Comparison of ENCODE assay signal across 1 cellular context in genomic region chr21:44912158-44912473, GRCh38.
TF ChIP-seq lines count a peak whose summit lies in the region.

No MANE protein-coding gene starts in this region.

TF ChIP-seq in K562, 482 proteins besides CTCF, POLR2A, EP300 and RAD21 (continued from another document):
- TF ChIP-seq COPS2 (conservative IDR thresholded peaks at IDR 0.05) (no peak), CLOCK (CRISPR knock-in tag; IDR thresholded peaks at IDR 0.05; ENCODE audit: borderline replicate concordance) (no peak), HDAC8 (tag; IDR thresholded peaks at IDR 0.05) (no peak), CHD1 (IDR thresholded peaks at IDR 0.05; ENCODE audit: low read length) (no peak), ID3 (CRISPR knock-in tag; IDR thresholded peaks at IDR 0.05) (no peak), ID3 (tag; IDR thresholded peaks at IDR 0.05) (0 out of 2 replicates have a peak, but pooled peaks have one; percentile 5), SNRNP70 (optimal IDR thresholded peaks at IDR 0.05; ENCODE audit: low read depth, low read length) (no peak), TARDBP (IDR thresholded peaks at IDR 0.05) (no peak), ARID4B (CRISPR knock-in tag; IDR thresholded peaks at IDR 0.05) (peak; percentile 18; the same call in 1 of the 2 replicates), MAFF (IDR thresholded peaks at IDR 0.05; ENCODE audit: low read length) (no peak)
